Comparison of ENCODE assay signal across 23 cellular contexts in genomic region chr16:88368994-88369393, GRCh38.
"Had no signal": no experiment of that assay in that cellular context is flagged by ENCODE, and none has a peak within 500 bp of the region (broad histone marks: within the 10 kb centered on the region; RNA-seq: fewer than 3 reads in every experiment).

No MANE protein-coding gene starts in this region.

- H3K4me3 Mint-ChIP-seq: effector memory CD8-positive, alpha-beta T cell; naive thymus-derived CD8-positive, alpha-beta T cell; stimulated activated naive CD8-positive, alpha-beta T cell treated with anti-CD3 and anti-CD28 coated beads, Interleukin-15, amount 100 ng/mL, for 72 hours had no signal

- DNase-seq: dermis blood vessel endothelial cell; effector memory CD8-positive, alpha-beta T cell; erythroblast; esophagus squamous epithelium; foreskin melanocyte; naive thymus-derived CD8-positive, alpha-beta T cell; occipital lobe; retina; stimulated activated CD4-positive, alpha-beta T cell treated with anti-CD3 and anti-CD28 coated beads, Interleukin-12 subunit alpha, Interleukin-12 subunit beta, amount 100 ng/mL, for 4 hours; stimulated activated CD4-positive, alpha-beta T cell treated with anti-CD3 and anti-CD28 coated beads, Interleukin-1b, Interleukin-23, amount 100 ng/mL, for 48 hours; stimulated activated CD4-positive, alpha-beta T cell treated with anti-CD3 and anti-CD28 coated beads, Interleukin-4, amount 100 ng/mL, for 1 hour; stimulated activated CD8-positive, alpha-beta memory T cell treated with anti-CD3 and anti-CD28 coated beads, Interleukin-4, amount 100 ng/mL, for 48 hours; stimulated activated naive CD4-positive, alpha-beta T cell; stimulated activated naive CD8-positive, alpha-beta T cell treated with anti-CD3 and anti-CD28 coated beads, Interleukin-15, amount 100 ng/mL, for 72 hours; trophoblast cell had no signal

- H3K27me3 ChIP-seq: ovary, suprapubic skin, vagina had no signal

- H3K4me3 ChIP-seq: coronary artery, esophagus squamous epithelium, left lung, lower lobe of right lung, ovary, smooth muscle cell, suprapubic skin, vagina had no signal

- H3K27ac Mint-ChIP-seq: effector memory CD8-positive, alpha-beta T cell; naive thymus-derived CD8-positive, alpha-beta T cell; stimulated activated naive CD8-positive, alpha-beta T cell treated with anti-CD3 and anti-CD28 coated beads, Interleukin-15, amount 100 ng/mL, for 72 hours had no signal

- H3K27me3 Mint-ChIP-seq: stimulated activated naive CD8-positive, alpha-beta T cell treated with anti-CD3 and anti-CD28 coated beads, Interleukin-15, amount 100 ng/mL, for 72 hours had no signal

- H3K27ac ChIP-seq: coronary artery, esophagus squamous epithelium, left lung, lower lobe of right lung, ovary, suprapubic skin, vagina had no signal

- H3K9me3 Mint-ChIP-seq: effector memory CD8-positive, alpha-beta T cell; stimulated activated naive CD8-positive, alpha-beta T cell treated with anti-CD3 and anti-CD28 coated beads, Interleukin-15, amount 100 ng/mL, for 72 hours had no signal

- H3K4me1 ChIP-seq: esophagus squamous epithelium, left lung, lower lobe of right lung, suprapubic skin, vagina had no signal

- ATAC-seq: effector memory CD8-positive, alpha-beta T cell; left lung; lower lobe of right lung; naive thymus-derived CD8-positive, alpha-beta T cell; sciatic nerve; stimulated activated naive CD8-positive, alpha-beta T cell treated with anti-CD3 and anti-CD28 coated beads, Interleukin-15, amount 100 ng/mL, for 72 hours had no signal

- H3K9me3 ChIP-seq: esophagus squamous epithelium, left lung, lower lobe of right lung, ovary, suprapubic skin, vagina had no signal

- H3K4me1 Mint-ChIP-seq: naive thymus-derived CD8-positive, alpha-beta T cell; stimulated activated naive CD8-positive, alpha-beta T cell treated with anti-CD3 and anti-CD28 coated beads, Interleukin-15, amount 100 ng/mL, for 72 hours had no signal

- H3K36me3 ChIP-seq: esophagus squamous epithelium, left lung, lower lobe of right lung, ovary, suprapubic skin, vagina had no signal
